Comparison of ENCODE assay signal across 16 cellular contexts in genomic region chr12:85949253-85949652, GRCh38.
A peak's percentile ranks its signal among the peaks of the same experiment; 100 is the strongest.
DNase-seq lines count a peak whose midpoint lies in the region; ATAC-seq and TF ChIP-seq lines count a peak whose summit lies in the region.
"Had no signal": no experiment of that assay in that cellular context is flagged by ENCODE, and none has a peak within 500 bp of the region (broad histone marks: within the 10 kb centered on the region; RNA-seq: fewer than 3 reads in every experiment).

No MANE protein-coding gene starts in this region.

- H3K27me3 Mint-ChIP-seq in endothelial cell (ENCODE audit: unreplicated experiment), result no peaks in the 10 kb centered on the region
- H3K27me3 Mint-ChIP-seq in Calu3 (ENCODE audit: unreplicated experiment), result no peaks in the 10 kb centered on the region
- H3K27me3 Mint-ChIP-seq: CD4-positive, alpha-beta T cell had no signal

- H3K4me2 ChIP-seq in BLaER1, result peak overlapping the region; percentile 3; the same call in 1 of the 2 replicates
- H3K4me2 ChIP-seq: A549, PC-9, SK-N-SH had no signal

- H3K4me1 ChIP-seq in BLaER1, result peaks cover 7% of the 10 kb centered on the region
- H3K4me1 ChIP-seq in HUES64 (ENCODE audit: insufficient read depth, low read length), result peaks cover 69% of the 10 kb centered on the region
- H3K4me1 ChIP-seq: A549 had no signal

- peak overlapping the region; percentile 94 for H3K27ac Mint-ChIP-seq in endothelial cell (ENCODE audit: unreplicated experiment)
- no peak overlapping the region for H3K27ac Mint-ChIP-seq in Calu3 (ENCODE audit: unreplicated experiment)
- H3K27ac Mint-ChIP-seq: CD4-positive, alpha-beta T cell had no signal

- H3K36me3 ChIP-seq in BLaER1, result no peaks in the 10 kb centered on the region
- no peaks in the 10 kb centered on the region for H3K36me3 ChIP-seq in HUES64 (ENCODE audit: insufficient read depth, low read length)

- H3K4me1 Mint-ChIP-seq in endothelial cell (ENCODE audit: unreplicated experiment), result peaks cover 32% of the 10 kb centered on the region
- H3K4me1 Mint-ChIP-seq in Calu3 (ENCODE audit: low read depth, unreplicated experiment), result no peaks in the 10 kb centered on the region

- DNase-seq in endothelial cell (ENCODE audit: low spot score), result no peak
- peak; percentile 39 for DNase-seq in iPS-NIHi7 (ENCODE audit: extremely low spot score)
- no peak for DNase-seq in ecto neural progenitor cell (ENCODE audit: low spot score)
- DNase-seq in NAMALWA (ENCODE audit: low spot score), result no peak
- no peak for DNase-seq in Calu3
- DNase-seq: AML-193; CD4-positive, alpha-beta T cell; KBM-7; NCI-H1092; NCI-H1694 treated with DMSO at 0.1 percent for 48 hours; PC-9; SK-N-SH had no signal

- TF ChIP-seq CTCF in endothelial cell (IDR thresholded peaks at IDR 0.05; ENCODE audit: unreplicated experiment) (no peak), Calu3 (IDR thresholded peaks at IDR 0.05; ENCODE audit: unreplicated experiment) (no peak)

- intact Hi-C loops in Calu3 (cut with micrococcal nuclease; ENCODE audit: unreplicated experiment), result no loop called here

- H3K4me3 Mint-ChIP-seq in endothelial cell (ENCODE audit: unreplicated experiment) (no peak overlapping the region), Calu3 (ENCODE audit: low read depth, unreplicated experiment) (no peak overlapping the region)
- H3K4me3 Mint-ChIP-seq: CD4-positive, alpha-beta T cell had no signal

- H3K36me3 Mint-ChIP-seq in endothelial cell (ENCODE audit: low read depth, unreplicated experiment) (no peaks in the 10 kb centered on the region), Calu3 (ENCODE audit: insufficient read depth, unreplicated experiment) (no peaks in the 10 kb centered on the region)

- BruUV-seq in Calu3 (replicated peaks; lab: Mats Ljungman, UMichigan), result no TSS peak

- no peaks in the 10 kb centered on the region for H4K20me1 ChIP-seq in BLaER1

- H3K9me3 Mint-ChIP-seq in endothelial cell (ENCODE audit: unreplicated experiment) (no peaks in the 10 kb centered on the region), Calu3 (ENCODE audit: low read depth, unreplicated experiment) (peaks cover 3% of the 10 kb centered on the region)
- H3K9me3 Mint-ChIP-seq: CD4-positive, alpha-beta T cell had no signal

- no peak for ATAC-seq in HG03135 (IDR thresholded peaks at IDR 0.05; ENCODE audit: unreplicated experiment)
- ATAC-seq: A549 had no signal

- H3K27me3 ChIP-seq in BLaER1, result no peaks in the 10 kb centered on the region
- no peaks in the 10 kb centered on the region for H3K27me3 ChIP-seq in HUES64 (ENCODE audit: insufficient read depth, low read length)

- H3K27ac ChIP-seq in BLaER1, result no peak overlapping the region
- peak overlapping the region; percentile 93 for H3K27ac ChIP-seq in HUES64 (ENCODE audit: low read depth, low read length)
- H3K27ac ChIP-seq: A549, PC-9 had no signal

- H3K9ac ChIP-seq in BLaER1 (no peak overlapping the region), HUES64 (ENCODE audit: low read depth, low read length) (peak overlapping the region; percentile 69)
- H3K9ac ChIP-seq: SK-N-SH had no signal

- 3% methylated on average over 1 of the region's 1 CpG for WGBS in HUES64

- H3K9me3 ChIP-seq in BLaER1, result no peaks in the 10 kb centered on the region
- peaks cover 10% of the 10 kb centered on the region; the same call in 1 of the 2 replicates for H3K9me3 ChIP-seq in HUES64 (ENCODE audit: insufficient read depth, low read depth, low read length)
- H3K9me3 ChIP-seq: A549, SK-N-SH had no signal

- CTCF ChIA-PET in Calu3 (lab: Charles Lee), result interaction anchor here (0.8 kb wide), 1 partner anchor 134 kb away, joined by 3 read pairs; no protein-coding TSS in a partner anchor

- H3K4me3 ChIP-seq in BLaER1, result no peak overlapping the region
- no peak overlapping the region for H3K4me3 ChIP-seq in HUES64 (ENCODE audit: low read length)
- H3K4me3 ChIP-seq: A549, PC-9 had no signal
